Comparison of ENCODE assay signal across 33 cellular contexts in the genomic region with DNA sequence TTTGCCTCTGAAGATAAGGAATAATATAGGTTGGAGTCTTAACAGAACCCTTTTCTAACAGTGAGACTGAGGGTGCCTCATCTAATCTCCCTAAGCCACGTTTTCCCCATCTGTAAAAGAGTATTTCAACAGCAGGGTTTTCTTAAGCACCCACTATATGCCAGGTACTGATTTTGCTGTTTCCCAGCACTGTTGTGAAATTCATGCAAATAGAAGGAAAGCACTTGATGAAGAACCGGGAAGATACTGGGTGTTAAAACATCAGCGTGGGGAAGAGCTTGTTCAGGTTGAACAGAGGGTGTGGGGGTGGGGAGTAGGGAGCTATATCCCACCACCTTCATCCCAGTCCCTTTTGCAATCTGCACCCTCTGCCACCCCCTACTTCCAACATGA. TPM values are rescaled to one million over a fixed set of nuclear protein-coding genes. Genes with fewer than 3 reads are reported as not detected.
DNase-seq lines count a peak whose midpoint lies in the region; ATAC-seq, FAIRE-seq and TF ChIP-seq lines count a peak whose summit lies in the region.
"Had no signal": no experiment of that assay in that cellular context is flagged by ENCODE, and none has a peak within 500 bp of the region (broad histone marks: within the 10 kb centered on the region; RNA-seq: fewer than 3 reads in every experiment).

No MANE protein-coding gene starts in this region.

- H3K9me3 ChIP-seq in A549 = no peaks in the 10 kb centered on the region
- no peaks in the 10 kb centered on the region for H3K9me3 ChIP-seq in adipocyte (ENCODE audit: control insufficient read depth, low read length)
- no peaks in the 10 kb centered on the region for H3K9me3 ChIP-seq in hepatocyte (ENCODE audit: low read depth)
- no peaks in the 10 kb centered on the region for H3K9me3 ChIP-seq in psoas muscle
- H3K9me3 ChIP-seq: body of pancreas, esophagus squamous epithelium, tibial artery had no signal

- H3K27me3 ChIP-seq in adipocyte (replicated peaks; ENCODE audit: control insufficient read depth, insufficient read depth, low read length) (no peaks in the 10 kb centered on the region), hepatocyte (no peaks in the 10 kb centered on the region), psoas muscle (ENCODE audit: insufficient read depth in 3 of 3, low read length in 2 of 3) (no peaks in the 10 kb centered on the region)
- H3K27me3 ChIP-seq: body of pancreas, esophagus squamous epithelium, tibial artery had no signal

- H3K9me3 Mint-ChIP-seq in activated T-cell treated with anti-CD3 and anti-CD28 coated beads, Interleukin-2, amount 50 U/mL, for 72 hours = no peaks in the 10 kb centered on the region
- H3K9me3 Mint-ChIP-seq: CD4-positive, alpha-beta T cell; central memory CD8-positive, alpha-beta T cell had no signal

- TF ChIP-seq RAD21 in A549 (conservative IDR thresholded peaks at IDR 0.05 in 1 of 2, IDR thresholded peaks at IDR 0.05 in 1 of 2) = no peak

- peak overlapping the region; percentile 99 for H3K9ac ChIP-seq in adipocyte (ENCODE audit: low read length)

- intact Hi-C loops in psoas muscle (cut with DNase I) = no loop called here

- CTCF ChIA-PET in A549 (lab: Yijun Ruan, JAX) = no interaction called here

- WGBS in A549 (ENCODE audit: missing lambda C conversion rate) = 45% methylated on average over 3 of the region's 3 CpGs
- WGBS in hepatocyte (ENCODE audit: low lambda C conversion rate, missing lambda C conversion rate) = 81% methylated on average over 3 of the region's 3 CpGs
- WGBS in psoas muscle, 3 donors = 84 to 93% (median 84%) methylated on average over 3 of the region's 3 CpGs

- no peaks in the 10 kb centered on the region for H3K4me1 Mint-ChIP-seq in activated T-cell treated with anti-CD3 and anti-CD28 coated beads, Interleukin-2, amount 50 U/mL, for 72 hours (ENCODE audit: low read depth)

- H3K36me3 Mint-ChIP-seq in activated T-cell treated with anti-CD3 and anti-CD28 coated beads, Interleukin-2, amount 50 U/mL, for 72 hours (ENCODE audit: insufficient read depth in 2 of 2) = no peaks in the 10 kb centered on the region

- no peak for DNase-seq in A549 (ENCODE audit: low read depth in 1 of 2, low spot score in 1 of 2)
- no peak for DNase-seq in adipocyte (ENCODE audit: low read depth)
- DNase-seq in hepatocyte (ENCODE audit: low spot score) = peak; percentile 23
- no peak for DNase-seq in psoas muscle
- no peak for DNase-seq in activated CD4-positive, alpha-beta T cell treated with anti-CD3 and anti-CD28 coated beads, Interleukin-2, amount 50 U/mL, for 48 hours
- DNase-seq in activated T-cell treated with anti-CD3 and anti-CD28 coated beads, Interleukin-2, amount 50 U/mL, for 72 hours = no peak
- DNase-seq in A172 (ENCODE audit: low spot score) = no peak
- DNase-seq in HK-2 (ENCODE audit: unreplicated experiment) = no peak
- DNase-seq: activated CD4-positive, alpha-beta T cell treated with anti-CD3 and anti-CD28 coated beads, Interleukin-2, amount 50 U/mL, for 4 hours; activated naive CD4-positive, alpha-beta T cell; activated T-cell treated with anti-CD3 and anti-CD28 coated beads, Interleukin-2, amount 50 U/mL, for 48 hours; AML-193; body of pancreas; CD4-positive, alpha-beta T cell; dermis blood vessel endothelial cell; esophagus squamous epithelium; H7; hypothalamus; left colon; mesendoderm; MM.1S; NCI-H1417; NCI-H2029; NCI-H510A treated with DMSO at 0.1 percent for 48 hours; PC-3; SHP77; stimulated activated CD4-positive, alpha-beta T cell treated with anti-CD3 and anti-CD28 coated beads, Interleukin-4, amount 100 ng/mL, for 24 hours; T-helper 2 cell; tibial artery had no signal

- no peak for FAIRE-seq in A549 (lab: Jason Lieb, UNC)

- H3K36me3 ChIP-seq in adipocyte (ENCODE audit: control insufficient read depth, insufficient read depth, low read length, severe bottlenecking) (peaks cover 52% of the 10 kb centered on the region), hepatocyte (replicated peaks; ENCODE audit: insufficient read depth, low read depth) (no peaks in the 10 kb centered on the region), psoas muscle (ENCODE audit: insufficient read depth in 1 of 2, low read depth in 1 of 2) (peaks cover 0 to 60% of the 10 kb centered on the region in 2 donors)

- H3K27me3 Mint-ChIP-seq in activated T-cell treated with anti-CD3 and anti-CD28 coated beads, Interleukin-2, amount 50 U/mL, for 72 hours (ENCODE audit: low read depth) = peaks cover 36% of the 10 kb centered on the region

- TF ChIP-seq POLR2A in A549 (IDR thresholded peaks at IDR 0.05; ENCODE audit: low read length) = no peak

- no peak for TF ChIP-seq EP300 in A549 (IDR thresholded peaks at IDR 0.05)

- H3K9me2 ChIP-seq in hepatocyte (replicated peaks; ENCODE audit: insufficient read depth) = no peaks in the 10 kb centered on the region

- peak overlapping the region; percentile 62 to 95; a peak in 5 of 6 replicates for H3K27ac ChIP-seq in A549
- H3K27ac ChIP-seq in hepatocyte = peak overlapping the region; percentile 13
- H3K27ac ChIP-seq in psoas muscle = no peak overlapping the region
- H3K27ac ChIP-seq: 22Rv1, body of pancreas, esophagus squamous epithelium, tibial artery had no signal

- no peak overlapping the region for H3K4me3 Mint-ChIP-seq in activated T-cell treated with anti-CD3 and anti-CD28 coated beads, Interleukin-2, amount 50 U/mL, for 72 hours
- H3K4me3 Mint-ChIP-seq: CD4-positive, alpha-beta T cell; central memory CD8-positive, alpha-beta T cell had no signal

- TF ChIP-seq CTCF in A549 (IDR thresholded peaks at IDR 0.05) (no peak), hepatocyte (IDR thresholded peaks at IDR 0.05; ENCODE audit: poor library complexity) (no peak), psoas muscle (IDR thresholded peaks at IDR 0.05) (no peak)

- peaks cover 20% of the 10 kb centered on the region for H3K79me2 ChIP-seq in hepatocyte

- H4K20me1 ChIP-seq in hepatocyte (ENCODE audit: insufficient read depth, poor library complexity, severe bottlenecking) = no peaks in the 10 kb centered on the region

- peak overlapping the region; percentile 92 for H3K4me2 ChIP-seq in A549
- peak overlapping the region; percentile 61 for H3K4me2 ChIP-seq in hepatocyte

- no peak overlapping the region for H2AFZ ChIP-seq in hepatocyte

- H3K4me3 ChIP-seq in A549 (peak overlapping the region; percentile 79), adipocyte (ENCODE audit: low read length) (peak overlapping the region; percentile 97), hepatocyte (no peak overlapping the region), psoas muscle (peak overlapping the region; percentile 84)
- H3K4me3 ChIP-seq: body of pancreas, tibial artery had no signal

- ATAC-seq in A549 (no peak), psoas muscle (no peak)
- ATAC-seq in activated T-cell treated with anti-CD3 and anti-CD28 coated beads, Interleukin-2, amount 50 U/mL, for 72 hours (replicated peaks in 1 of 2) = no peak
- ATAC-seq: activated CD4-positive, CD25-positive, alpha-beta regulatory T cell treated with anti-CD3 and anti-CD28 coated beads, Interleukin-2, amount 50 U/mL, for 24 hours; body of pancreas; left colon; PC-3; sciatic nerve had no signal

- POLR2A ChIA-PET in A549 (lab: Yijun Ruan, JAX) = interaction anchor here (0.5 kb wide), 1 partner anchor 17 kb away, joined by 4 read pairs; no protein-coding TSS in a partner anchor

- H3K27ac Mint-ChIP-seq in activated T-cell treated with anti-CD3 and anti-CD28 coated beads, Interleukin-2, amount 50 U/mL, for 72 hours = no peak overlapping the region
- H3K27ac Mint-ChIP-seq: CD4-positive, alpha-beta T cell had no signal

- peaks cover 63% of the 10 kb centered on the region for H3K4me1 ChIP-seq in A549
- peaks cover 61% of the 10 kb centered on the region for H3K4me1 ChIP-seq in adipocyte (ENCODE audit: control insufficient read depth, insufficient read depth, low read length)
- peaks cover 26% of the 10 kb centered on the region for H3K4me1 ChIP-seq in hepatocyte (ENCODE audit: insufficient read depth)
- peaks cover 37% of the 10 kb centered on the region for H3K4me1 ChIP-seq in psoas muscle

TF ChIP-seq in A549, 52 proteins besides CTCF, POLR2A, EP300 and RAD21 (continues in another document):
- no peak for TF ChIP-seq MYC (IDR thresholded peaks at IDR 0.05; ENCODE audit: borderline replicate concordance, low read length)

RNA-seq across cellular contexts. Expression of a gene that starts 2.8 kb away (rescaled TPM):
- polyA plus RNA-seq in A549 (2011; rRNA removed) (97.7 and 129 TPM in 2 replicates), A549 (2017; fragmentation: RNase III; extraction: RNeasy Plus Mini Kit Qiagen cat#74134 plus additional on column Dnase treatment) (374 to 506 TPM (median 426 TPM) in 3 replicates), hepatocyte (51.0 and 58.6 TPM in 2 replicates), psoas muscle (100 to 1,000 TPM in 2 of 3 donors, 10 to 100 TPM in 1; 20.5 to 249 (median 167) TPM)
- polyA plus RNA-seq in A549 (2012; cell fraction: cytosol; rRNA removed) = 295 and 372 TPM in 2 replicates
- 385 and 449 TPM in 2 replicates for polyA plus RNA-seq in A549 (2012; cell fraction: nucleus; rRNA removed)
- 71.2 and 79.3 TPM in 2 replicates for polyA minus RNA-seq in A549 (2011; rRNA and poly(A)+ RNA removed)
- total RNA-seq in hepatocyte (34.8 and 43.8 TPM in 2 replicates), psoas muscle (100 to 1,000 TPM in 1 of 4 donors, 10 to 100 TPM in 3; 23.7 to 238 (median 50.5) TPM)
- total RNA-seq in activated T-cell treated with anti-CD3 and anti-CD28 coated beads, Interleukin-2, amount 50 U/mL, for 72 hours = under 1 TPM; 0.34 to 0.76 TPM
- 17.3 and 18.2 TPM in 2 replicates for total RNA-seq in A172 (2014; rRNA removed; shearing (Covaris generic))

RNA-seq across cellular contexts. Expression of a gene that starts 16.3 kb away (rescaled TPM):
- polyA plus RNA-seq in A549 (2011; rRNA removed) = 44.5 and 50.2 TPM in 2 replicates
- 111 and 131 TPM in 2 replicates for polyA plus RNA-seq in A549 (2012; cell fraction: cytosol; rRNA removed)
- polyA plus RNA-seq in A549 (2012; cell fraction: nucleus; rRNA removed) = 252 and 280 TPM in 2 replicates
- 94.4 to 99.1 TPM (median 98.1 TPM) in 3 replicates for polyA plus RNA-seq in A549 (2017; fragmentation: RNase III; extraction: RNeasy Plus Mini Kit Qiagen cat#74134 plus additional on column Dnase treatment)
- polyA minus RNA-seq in A549 (2011; rRNA and poly(A)+ RNA removed) = 92.2 and 97.7 TPM in 2 replicates
- 16.0 and 36.1 TPM in 2 replicates for total RNA-seq in hepatocyte
- polyA plus RNA-seq in hepatocyte = 21.7 and 24.4 TPM in 2 replicates
- 10 to 100 TPM in 3 of 4 donors, 1 to 10 TPM in 1; 9.1 to 13.6 (median 10.9) TPM for total RNA-seq in psoas muscle
- polyA plus RNA-seq in psoas muscle = 1 to 10 TPM; 6.4 to 7.3 (median 6.9) TPM
- 100 to 1,000 TPM; 290 to 370 TPM for total RNA-seq in activated T-cell treated with anti-CD3 and anti-CD28 coated beads, Interleukin-2, amount 50 U/mL, for 72 hours
- 87.7 and 165 TPM in 2 replicates for total RNA-seq in A172 (2014; rRNA removed; shearing (Covaris generic))

Comparison
In these comparisons a context has a peak if more than half of its experiments do, and no peak if none do; other contexts are left out.
1. RNA of a gene that starts 2.8 kb away (total RNA-seq): 23.7 to 238 TPM in psoas muscle, 34.8 to 43.8 TPM in hepatocyte and 17.3 to 18.2 TPM in A172; 0.34 to 0.76 TPM in activated T-cell treated with anti-CD3 and anti-CD28 coated beads, Interleukin-2, amount 50 U/mL, for 72 hours; every median in the first group is over 10 times any median in the second.